In genomic region chr19:49676690-49677231, GRCh38 we compare ENCODE assay signal across 1 cellular context.
TF ChIP-seq lines count a peak whose summit lies in the region.

No MANE protein-coding gene starts in this region.

TF ChIP-seq in K562, 482 proteins besides CTCF, POLR2A, EP300 and RAD21 (continued from another document and continues in another):
- TF ChIP-seq, protein P1, sequence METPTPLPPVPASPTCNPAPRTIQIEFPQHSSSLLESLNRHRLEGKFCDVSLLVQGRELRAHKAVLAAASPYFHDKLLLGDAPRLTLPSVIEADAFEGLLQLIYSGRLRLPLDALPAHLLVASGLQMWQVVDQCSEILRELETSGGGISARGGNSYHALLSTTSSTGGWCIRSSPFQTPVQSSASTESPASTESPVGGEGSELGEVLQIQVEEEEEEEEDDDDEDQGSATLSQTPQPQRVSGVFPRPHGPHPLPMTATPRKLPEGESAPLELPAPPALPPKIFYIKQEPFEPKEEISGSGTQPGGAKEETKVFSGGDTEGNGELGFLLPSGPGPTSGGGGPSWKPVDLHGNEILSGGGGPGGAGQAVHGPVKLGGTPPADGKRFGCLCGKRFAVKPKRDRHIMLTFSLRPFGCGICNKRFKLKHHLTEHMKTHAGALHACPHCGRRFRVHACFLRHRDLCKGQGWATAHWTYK (CRISPR knock-in tag; IDR thresholded peaks at IDR 0.05) = no peak
- TF ChIP-seq CREB5 (CRISPR knock-in tag; IDR thresholded peaks at IDR 0.05) (no peak), HLTF (IDR thresholded peaks at IDR 0.05) (no peak), CREB1 (IDR thresholded peaks at IDR 0.05) (peak; percentile 84), CREB1 (CRISPR knock-in tag; IDR thresholded peaks at IDR 0.05) (peak; percentile 94), ZNF143 (CRISPR knock-in tag; IDR thresholded peaks at IDR 0.05) (0 out of 2 replicates have a peak, but pooled peaks have one; percentile 1), PKNOX1 (IDR thresholded peaks at IDR 0.05) (peak; percentile 100), RBM25 (IDR thresholded peaks at IDR 0.05; ENCODE audit: low read depth, low read length, severe bottlenecking) (peak; percentile 91), BACH1 (tag; IDR thresholded peaks at IDR 0.05) (no peak), SAP30 (IDR thresholded peaks at IDR 0.05; ENCODE audit: borderline replicate concordance, insufficient read depth, low read depth, low read length, poor library complexity, severe bottlenecking) (no peak), ZNF518B (CRISPR knock-in tag; IDR thresholded peaks at IDR 0.05) (no peak), WHSC1 (IDR thresholded peaks at IDR 0.05; ENCODE audit: low read length) (no peak), MBD2 (IDR thresholded peaks at IDR 0.05; ENCODE audit: borderline replicate concordance, low read depth) (peak; percentile 96), ZKSCAN8 (CRISPR knock-in tag; IDR thresholded peaks at IDR 0.05) (no peak), MCM3 (IDR thresholded peaks at IDR 0.05) (no peak), CREM (IDR thresholded peaks at IDR 0.05; ENCODE audit: low read depth) (peak; percentile 92), CEBPB (tag; IDR thresholded peaks at IDR 0.05) (peak; percentile 82), SREBF1 (IDR thresholded peaks at IDR 0.05; ENCODE audit: borderline replicate concordance, low read depth, low read length) (0 out of 2 replicates have a peak, but pooled peaks have one; percentile 1), ETV6 (IDR thresholded peaks at IDR 0.05; ENCODE audit: borderline replicate concordance in 1 of 2, low read depth in 2 of 2, low read length in 1 of 2) (no peak), ETV6 (CRISPR knock-in tag; IDR thresholded peaks at IDR 0.05; ENCODE audit: borderline replicate concordance) (no peak), RFX7 (CRISPR knock-in tag; IDR thresholded peaks at IDR 0.05) (no peak), ZBTB12 (CRISPR knock-in tag; IDR thresholded peaks at IDR 0.05) (peak; percentile 86), NRF1 (conservative IDR thresholded peaks at IDR 0.05 in 1 of 2, IDR thresholded peaks at IDR 0.05 in 1 of 2) (peak; percentile 71 to 78), POLR3A (IDR thresholded peaks at IDR 0.05; ENCODE audit: borderline replicate concordance, extremely low read depth, insufficient read depth, insufficient read length) (no peak), DLX4 (CRISPR knock-in tag; IDR thresholded peaks at IDR 0.05) (no peak), PCBP2 (IDR thresholded peaks at IDR 0.05; ENCODE audit: low read depth, low read length, poor library complexity, severe bottlenecking) (no peak), ZNF764 (CRISPR knock-in tag; IDR thresholded peaks at IDR 0.05; ENCODE audit: low read depth) (no peak), KLF16 (IDR thresholded peaks at IDR 0.05) (no peak), SETDB1 (IDR thresholded peaks at IDR 0.05; ENCODE audit: low read length) (no peak), NFIX (CRISPR knock-in tag; IDR thresholded peaks at IDR 0.05; ENCODE audit: low read depth) (no peak), KAT8 (IDR thresholded peaks at IDR 0.05; ENCODE audit: low read depth) (no peak), FOXJ3 (CRISPR knock-in tag; IDR thresholded peaks at IDR 0.05) (no peak), ZNF512 (tag; IDR thresholded peaks at IDR 0.05) (no peak), THRB (CRISPR knock-in tag; conservative IDR thresholded peaks at IDR 0.05) (no peak), ZNF224 (CRISPR knock-in tag; IDR thresholded peaks at IDR 0.05) (no peak), ZFPM2 (CRISPR knock-in tag; IDR thresholded peaks at IDR 0.05) (no peak), PTRF (tag; IDR thresholded peaks at IDR 0.05) (no peak), NEUROD1 (IDR thresholded peaks at IDR 0.05; ENCODE audit: borderline replicate concordance, low read depth, low read length, partially characterized antibody) (peak; percentile 97), EGR1 (conservative IDR thresholded peaks at IDR 0.05) (peak; percentile 84; the same call in 1 of the 2 replicates), THRAP3 (IDR thresholded peaks at IDR 0.05; ENCODE audit: borderline replicate concordance) (no peak), POLR3G (IDR thresholded peaks at IDR 0.05; ENCODE audit: extremely low read depth, insufficient read length, insufficient replicate concordance) (no peak)
- TF ChIP-seq, protein P2, sequence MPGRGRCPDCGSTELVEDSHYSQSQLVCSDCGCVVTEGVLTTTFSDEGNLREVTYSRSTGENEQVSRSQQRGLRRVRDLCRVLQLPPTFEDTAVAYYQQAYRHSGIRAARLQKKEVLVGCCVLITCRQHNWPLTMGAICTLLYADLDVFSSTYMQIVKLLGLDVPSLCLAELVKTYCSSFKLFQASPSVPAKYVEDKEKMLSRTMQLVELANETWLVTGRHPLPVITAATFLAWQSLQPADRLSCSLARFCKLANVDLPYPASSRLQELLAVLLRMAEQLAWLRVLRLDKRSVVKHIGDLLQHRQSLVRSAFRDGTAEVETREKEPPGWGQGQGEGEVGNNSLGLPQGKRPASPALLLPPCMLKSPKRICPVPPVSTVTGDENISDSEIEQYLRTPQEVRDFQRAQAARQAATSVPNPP (IDR thresholded peaks at IDR 0.05; ENCODE audit: borderline replicate concordance, insufficient read depth, insufficient read length) = no peak
- TF ChIP-seq, protein P3, sequence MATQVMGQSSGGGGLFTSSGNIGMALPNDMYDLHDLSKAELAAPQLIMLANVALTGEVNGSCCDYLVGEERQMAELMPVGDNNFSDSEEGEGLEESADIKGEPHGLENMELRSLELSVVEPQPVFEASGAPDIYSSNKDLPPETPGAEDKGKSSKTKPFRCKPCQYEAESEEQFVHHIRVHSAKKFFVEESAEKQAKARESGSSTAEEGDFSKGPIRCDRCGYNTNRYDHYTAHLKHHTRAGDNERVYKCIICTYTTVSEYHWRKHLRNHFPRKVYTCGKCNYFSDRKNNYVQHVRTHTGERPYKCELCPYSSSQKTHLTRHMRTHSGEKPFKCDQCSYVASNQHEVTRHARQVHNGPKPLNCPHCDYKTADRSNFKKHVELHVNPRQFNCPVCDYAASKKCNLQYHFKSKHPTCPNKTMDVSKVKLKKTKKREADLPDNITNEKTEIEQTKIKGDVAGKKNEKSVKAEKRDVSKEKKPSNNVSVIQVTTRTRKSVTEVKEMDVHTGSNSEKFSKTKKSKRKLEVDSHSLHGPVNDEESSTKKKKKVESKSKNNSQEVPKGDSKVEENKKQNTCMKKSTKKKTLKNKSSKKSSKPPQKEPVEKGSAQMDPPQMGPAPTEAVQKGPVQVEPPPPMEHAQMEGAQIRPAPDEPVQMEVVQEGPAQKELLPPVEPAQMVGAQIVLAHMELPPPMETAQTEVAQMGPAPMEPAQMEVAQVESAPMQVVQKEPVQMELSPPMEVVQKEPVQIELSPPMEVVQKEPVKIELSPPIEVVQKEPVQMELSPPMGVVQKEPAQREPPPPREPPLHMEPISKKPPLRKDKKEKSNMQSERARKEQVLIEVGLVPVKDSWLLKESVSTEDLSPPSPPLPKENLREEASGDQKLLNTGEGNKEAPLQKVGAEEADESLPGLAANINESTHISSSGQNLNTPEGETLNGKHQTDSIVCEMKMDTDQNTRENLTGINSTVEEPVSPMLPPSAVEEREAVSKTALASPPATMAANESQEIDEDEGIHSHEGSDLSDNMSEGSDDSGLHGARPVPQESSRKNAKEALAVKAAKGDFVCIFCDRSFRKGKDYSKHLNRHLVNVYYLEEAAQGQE (CRISPR knock-in tag; IDR thresholded peaks at IDR 0.05; ENCODE audit: low read depth) = no peak
- TF ChIP-seq, protein P4, sequence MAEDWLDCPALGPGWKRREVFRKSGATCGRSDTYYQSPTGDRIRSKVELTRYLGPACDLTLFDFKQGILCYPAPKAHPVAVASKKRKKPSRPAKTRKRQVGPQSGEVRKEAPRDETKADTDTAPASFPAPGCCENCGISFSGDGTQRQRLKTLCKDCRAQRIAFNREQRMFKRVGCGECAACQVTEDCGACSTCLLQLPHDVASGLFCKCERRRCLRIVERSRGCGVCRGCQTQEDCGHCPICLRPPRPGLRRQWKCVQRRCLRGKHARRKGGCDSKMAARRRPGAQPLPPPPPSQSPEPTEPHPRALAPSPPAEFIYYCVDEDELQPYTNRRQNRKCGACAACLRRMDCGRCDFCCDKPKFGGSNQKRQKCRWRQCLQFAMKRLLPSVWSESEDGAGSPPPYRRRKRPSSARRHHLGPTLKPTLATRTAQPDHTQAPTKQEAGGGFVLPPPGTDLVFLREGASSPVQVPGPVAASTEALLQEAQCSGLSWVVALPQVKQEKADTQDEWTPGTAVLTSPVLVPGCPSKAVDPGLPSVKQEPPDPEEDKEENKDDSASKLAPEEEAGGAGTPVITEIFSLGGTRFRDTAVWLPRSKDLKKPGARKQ (CRISPR knock-in tag; IDR thresholded peaks at IDR 0.05) = no peak
